9 cellular contexts compared by ENCODE assay signal in the genomic region with DNA sequence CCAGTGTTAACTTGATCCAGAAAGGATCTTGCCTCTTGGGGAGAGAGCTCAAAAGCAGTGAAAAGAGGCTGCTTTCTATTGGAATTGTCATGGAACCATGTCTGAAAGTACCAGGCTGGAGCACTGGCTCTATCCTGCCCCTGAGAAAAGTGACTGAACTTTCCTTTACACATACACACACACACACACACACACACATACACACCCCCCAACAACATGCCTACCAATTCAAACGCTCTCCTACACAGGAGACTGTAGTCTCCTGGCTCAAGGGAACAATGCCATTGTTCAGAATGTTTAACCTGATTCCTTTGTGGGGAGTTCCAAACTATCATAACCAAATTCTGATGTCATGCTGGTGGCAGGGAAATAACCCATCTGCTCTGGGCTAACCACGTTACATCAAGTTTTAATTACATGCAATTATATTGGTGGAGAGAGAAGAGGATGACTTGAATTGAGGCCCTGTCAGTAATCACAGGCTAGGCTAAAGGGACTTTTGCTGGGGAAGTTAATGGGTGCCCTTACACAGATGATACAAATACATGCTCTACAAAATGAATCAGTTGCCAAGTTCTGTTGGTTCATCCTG. TPM values are rescaled to one million over a fixed set of nuclear protein-coding genes. Genes with fewer than 3 reads are reported as not detected.
A peak's percentile ranks its signal among the peaks of the same experiment; 100 is the strongest.
DNase-seq lines count a peak whose midpoint lies in the region; ATAC-seq and TF ChIP-seq lines count a peak whose summit lies in the region.
"Had no signal": no experiment of that assay in that cellular context is flagged by ENCODE, and none has a peak within 500 bp of the region (broad histone marks: within the 10 kb centered on the region; RNA-seq: fewer than 3 reads in every experiment).

No MANE protein-coding gene starts in this region.

- intact Hi-C loops in left lung (cut with DNase I) = no loop called here

- in situ Hi-C loops in astrocyte of the spinal cord (cut with HindIII; ENCODE audit: low sequenced_read_pairs) = no loop called here
- in situ Hi-C loops in ACHN (cut with HindIII; ENCODE audit: low pct_ligation_motif_present, low pct_unique_long_range_greater_than_20kb, low sequenced_read_pairs) = no loop called here

- TF ChIP-seq CTCF in astrocyte of the spinal cord (IDR thresholded peaks at IDR 0.05; ENCODE audit: low read depth, low read length) (no peak), left lung (IDR thresholded peaks at IDR 0.05) (no peak)

- ATAC-seq in GM19351 (IDR thresholded peaks at IDR 0.05; ENCODE audit: unreplicated experiment) = peak; percentile 57
- peak; percentile 51 for ATAC-seq in HG03175 (IDR thresholded peaks at IDR 0.05; ENCODE audit: unreplicated experiment)
- ATAC-seq in left lung = no peak

- H3K9me3 ChIP-seq in left lung = peaks cover 0 to under 1% of the 10 kb centered on the region in 2 donors
- H3K9me3 ChIP-seq: sigmoid colon had no signal

- no peaks in the 10 kb centered on the region for H3K27me3 ChIP-seq in left lung
- H3K27me3 ChIP-seq: sigmoid colon had no signal

- no peak overlapping the region for H3K27ac ChIP-seq in left lung
- H3K27ac ChIP-seq: sigmoid colon had no signal

- peak; percentile 47 for DNase-seq in DMS 273 (lab: John Stamatoyannopoulos, UW; ENCODE audit: unreplicated experiment)
- DNase-seq in astrocyte of the spinal cord (ENCODE audit: low read depth, low spot score) = peak; percentile 45
- no peak for DNase-seq in ACHN
- no peak for DNase-seq in left lung
- DNase-seq in stimulated activated CD4-positive, alpha-beta T cell treated with anti-CD3 and anti-CD28 coated beads, Interleukin-2, amount 100 ng/mL, for 48 hours = no peak
- DNase-seq in epidermal melanocyte (ENCODE audit: insufficient read length, low spot score) = no peak
- DNase-seq: sigmoid colon had no signal

- H3K4me3 ChIP-seq in astrocyte of the spinal cord (ENCODE audit: low read depth, low read length) (no peak overlapping the region), left lung (no peak overlapping the region)
- H3K4me3 ChIP-seq: sigmoid colon had no signal

- no peaks in the 10 kb centered on the region for H3K36me3 ChIP-seq in left lung
- H3K36me3 ChIP-seq: sigmoid colon had no signal

- no peaks in the 10 kb centered on the region for H3K4me1 ChIP-seq in left lung
- H3K4me1 ChIP-seq: sigmoid colon had no signal

RNA-seq across cellular contexts. Expression of a gene that starts 52.3 kb away (rescaled TPM):
- total RNA-seq in left lung = 10 to 100 TPM; 12.6 to 14.5 TPM

Comparison
In these comparisons a context has a peak if more than half of its experiments do, and no peak if none do; other contexts are left out.
1. DNase-seq: peak in DMS 273 (single experiment) and astrocyte of the spinal cord (single experiment); none in ACHN (single experiment), left lung (0 of 2), stimulated activated CD4-positive, alpha-beta T cell treated with anti-CD3 and anti-CD28 coated beads, Interleukin-2, amount 100 ng/mL, for 48 hours (0 of 2) and epidermal melanocyte (single experiment).